ENCODE assay signal across 10 cellular contexts in genomic region chr13:47798906-47799305, GRCh38.
DNase-seq lines count a peak whose midpoint lies in the region; ATAC-seq and TF ChIP-seq lines count a peak whose summit lies in the region.
"Had no signal": no experiment of that assay in that cellular context is flagged by ENCODE, and none has a peak within 500 bp of the region (broad histone marks: within the 10 kb centered on the region; RNA-seq: fewer than 3 reads in every experiment).

No MANE protein-coding gene starts in this region.

- H3K4me3 ChIP-seq in GM06990 (replicated peaks; ENCODE audit: low read depth, low read length) (no peak overlapping the region), adipocyte (ENCODE audit: low read length) (no peak overlapping the region), left lung (no peak overlapping the region)
- H3K4me3 ChIP-seq: thyroid gland had no signal

- DNase-seq in GM06990 (ENCODE audit: extremely low read depth, insufficient read length): no peak
- peak; percentile 38 for DNase-seq in HT-29 (ENCODE audit: low spot score)
- DNase-seq in adipocyte (ENCODE audit: low read depth): peak; percentile 28
- peak; percentile 15 for DNase-seq in kidney tubule cell (ENCODE audit: low spot score)
- no peak for DNase-seq in anterior cingulate cortex (lab: John Stamatoyannopoulos, UW)
- DNase-seq in left lung: no peak
- DNase-seq: NCI-H226, thyroid gland had no signal

- intact Hi-C loops in left lung (cut with DNase I): no loop called here

- H3K4me1 ChIP-seq in adipocyte (ENCODE audit: control insufficient read depth, insufficient read depth, low read length) (no peaks in the 10 kb centered on the region), left lung (no peaks in the 10 kb centered on the region)
- H3K4me1 ChIP-seq: thyroid gland had no signal

- H3K27me3 ChIP-seq in GM06990 (replicated peaks; ENCODE audit: control insufficient read depth, insufficient read depth, low read length) (no peaks in the 10 kb centered on the region), adipocyte (replicated peaks; ENCODE audit: control insufficient read depth, insufficient read depth, low read length) (no peaks in the 10 kb centered on the region), left lung (no peaks in the 10 kb centered on the region)
- H3K27me3 ChIP-seq: thyroid gland had no signal

- H3K9ac ChIP-seq in adipocyte (ENCODE audit: low read length): no peak overlapping the region

- H3K36me3 ChIP-seq in GM06990 (ENCODE audit: control insufficient read depth, insufficient read depth, low read length) (no peaks in the 10 kb centered on the region), adipocyte (ENCODE audit: control insufficient read depth, insufficient read depth, low read length, severe bottlenecking) (no peaks in the 10 kb centered on the region), left lung (no peaks in the 10 kb centered on the region)
- H3K36me3 ChIP-seq: thyroid gland had no signal

- ATAC-seq in HG03280 (IDR thresholded peaks at IDR 0.05; ENCODE audit: unreplicated experiment) (no peak), GM19035 (IDR thresholded peaks at IDR 0.05; ENCODE audit: unreplicated experiment) (no peak), left lung (no peak)

- H3K27ac ChIP-seq in left lung: no peak overlapping the region
- H3K27ac ChIP-seq: thyroid gland had no signal

- TF ChIP-seq CTCF in GM06990 (IDR thresholded peaks at IDR 0.05; ENCODE audit: insufficient read depth, low read length, poor library complexity, severe bottlenecking): peak; percentile 33
- TF ChIP-seq CTCF in left lung (IDR thresholded peaks at IDR 0.05): no peak

- H3K9me3 ChIP-seq in adipocyte (ENCODE audit: control insufficient read depth, low read length): no peaks in the 10 kb centered on the region
- peaks cover 0 to 4% of the 10 kb centered on the region in 2 donors for H3K9me3 ChIP-seq in left lung
- H3K9me3 ChIP-seq: thyroid gland had no signal

Comparison
In these comparisons a context has a peak if more than half of its experiments do, and no peak if none do; other contexts are left out.
1. DNase-seq: peak in HT-29 (single experiment), adipocyte (single experiment) and kidney tubule cell (single experiment); none in GM06990 (single experiment), anterior cingulate cortex (0 of 58) and left lung (0 of 2).